Comparison of ENCODE assay signal across 12 cellular contexts in the genomic region with DNA sequence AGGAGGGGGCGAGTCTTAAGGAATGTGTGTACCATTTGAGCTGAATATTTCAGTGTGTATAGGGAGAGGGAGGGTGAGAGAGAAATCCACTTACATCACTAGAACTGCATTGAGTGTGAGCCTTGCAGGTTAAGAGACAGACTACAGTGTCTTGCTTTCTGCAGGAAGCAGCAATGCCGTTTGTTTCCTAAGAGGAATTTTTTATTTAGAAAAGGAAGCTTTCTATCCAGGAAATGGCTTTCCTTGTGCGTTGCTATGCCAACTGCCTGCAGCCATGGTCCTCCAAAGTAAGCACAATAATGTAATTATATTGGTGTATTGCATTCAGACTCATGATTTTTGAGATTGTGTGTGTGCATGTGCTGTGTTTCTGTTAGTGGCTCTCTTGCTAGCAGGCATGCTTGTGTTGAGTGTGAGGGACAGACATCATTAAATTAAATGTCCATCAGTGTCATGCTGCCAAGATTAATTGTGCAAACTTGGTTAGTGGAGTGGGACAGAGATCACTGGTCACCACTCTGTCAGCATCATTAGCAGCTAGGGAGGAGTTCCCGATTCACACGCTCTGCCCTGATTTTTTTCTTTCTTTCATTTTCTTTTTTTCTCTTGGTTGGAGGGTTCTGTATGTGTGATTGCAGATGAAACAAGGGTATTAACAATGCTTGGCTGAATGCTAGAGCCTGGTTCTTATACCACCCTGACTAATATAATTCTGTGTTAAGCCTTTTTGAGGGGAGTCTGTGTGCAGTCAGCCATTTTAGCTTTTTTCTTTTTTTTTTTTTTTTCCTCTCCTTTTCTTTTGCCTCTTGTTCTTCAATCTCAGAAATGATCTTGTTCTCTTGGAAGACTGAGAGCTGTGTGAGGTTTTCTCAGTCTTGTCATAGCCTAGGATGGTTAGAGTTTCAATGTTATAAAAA.
DNase-seq lines count a peak whose midpoint lies in the region; ATAC-seq and TF ChIP-seq lines count a peak whose summit lies in the region.
"Had no signal": no experiment of that assay in that cellular context is flagged by ENCODE, and none has a peak within 500 bp of the region (broad histone marks: within the 10 kb centered on the region; RNA-seq: fewer than 3 reads in every experiment).

No MANE protein-coding gene starts in this region.

- TF ChIP-seq POLR2A in thyroid gland (IDR thresholded peaks at IDR 0.05) = no peak

- peak overlapping the region; percentile 60 to 63 for H3K27ac ChIP-seq in ascending aorta
- peak overlapping the region in 2 of 3 donors; percentile 22 to 27 for H3K27ac ChIP-seq in thyroid gland
- H3K27ac ChIP-seq: 22Rv1, epithelial cell of prostate had no signal

- ATAC-seq in left colon (peak; percentile 14), GM21528 (IDR thresholded peaks at IDR 0.05; ENCODE audit: low FRiP score, unreplicated experiment) (no peak)

- H3K4me1 ChIP-seq in ascending aorta = peaks cover 0 to 6% of the 10 kb centered on the region in 2 donors
- peaks cover 13 to 46% of the 10 kb centered on the region in 2 donors for H3K4me1 ChIP-seq in thyroid gland

- WGBS in thyroid gland, 2 donors = 26 to 31% methylated on average over 5 of the region's 5 CpGs

- TF ChIP-seq CTCF in ascending aorta (IDR thresholded peaks at IDR 0.05) = no peak
- no peak for TF ChIP-seq CTCF in thyroid gland (IDR thresholded peaks at IDR 0.05)

- H3K4me3 ChIP-seq in ascending aorta = peak overlapping the region; percentile 34 to 61
- peak overlapping the region in 1 of 3 donors; percentile 3 for H3K4me3 ChIP-seq in thyroid gland (replicated peaks in 1 of 3)

- H3K27me3 ChIP-seq in ascending aorta (no peaks in the 10 kb centered on the region), thyroid gland (no peaks in the 10 kb centered on the region)

- H3K36me3 ChIP-seq in ascending aorta = no peaks in the 10 kb centered on the region
- no peaks in the 10 kb centered on the region for H3K36me3 ChIP-seq in thyroid gland

- intact Hi-C loops in ascending aorta (cut with DNase I) = no loop called here
- intact Hi-C loops in left colon (cut with DNase I, micrococcal nuclease) = no loop called here
- intact Hi-C loops in thyroid gland (cut with DNase I) = no loop called here

- H3K9me3 ChIP-seq in ascending aorta (no peaks in the 10 kb centered on the region), thyroid gland (no peaks in the 10 kb centered on the region)

- DNase-seq in DMS53 (lab: John Stamatoyannopoulos, UW) (peak; percentile 36), DMS53 treated with DMSO at 0.1 percent for 48 hours (lab: John Stamatoyannopoulos, UW; ENCODE audit: unreplicated experiment) (no peak), ascending aorta (ENCODE audit: low spot score in 2 of 2) (no peak), left colon (no peak), thyroid gland (no peak), GM19240 (ENCODE audit: insufficient read length, low spot score) (no peak), NCI-H2081 (lab: John Stamatoyannopoulos, UW) (no peak)
- DNase-seq: activated CD4-positive, alpha-beta T cell treated with anti-CD3 and anti-CD28 coated beads for 4 hours; NCI-H187 treated with DMSO at 0.1 percent for 48 hours had no signal
